ENCODE assay signal across 8 cellular contexts in the genomic region with DNA sequence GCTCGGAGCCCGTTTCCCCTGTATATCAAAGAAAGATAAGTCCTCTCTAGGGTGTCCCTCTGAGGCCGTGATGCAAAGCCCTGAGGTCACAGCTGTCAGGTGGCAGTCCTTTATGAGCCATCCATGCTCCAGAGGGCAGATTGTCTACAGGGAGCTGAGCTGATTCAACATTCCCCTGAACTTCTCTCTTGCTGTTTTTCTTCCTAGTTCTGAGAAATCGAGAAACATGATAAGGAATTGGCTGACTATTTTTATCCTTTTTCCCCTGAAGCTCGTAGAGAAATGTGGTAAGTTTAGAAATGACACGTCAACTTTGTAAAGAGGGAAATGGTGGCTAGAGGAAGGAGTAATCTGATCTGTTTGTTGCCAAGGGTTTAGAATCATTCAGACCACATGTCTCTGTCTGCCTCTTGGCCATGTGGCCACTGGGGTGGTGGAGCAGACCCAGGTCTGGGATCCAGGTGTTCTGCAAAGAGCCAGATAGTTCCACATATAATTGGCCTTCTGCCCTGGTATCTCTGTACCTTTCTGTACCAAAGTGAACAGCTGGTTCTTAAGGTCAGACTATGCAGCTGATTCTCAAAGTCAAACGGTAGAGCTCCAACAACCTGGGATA. TPM values are rescaled to one million over a fixed set of nuclear protein-coding genes. Genes with fewer than 3 reads are reported as not detected.
DNase-seq lines count a peak whose midpoint lies in the region; ATAC-seq lines count a peak whose summit lies in the region.

No MANE protein-coding gene starts in this region.

- peaks cover 0 to 47% (median 24%) of the 10 kb centered on the region in 11 experiments; a peak in 19 of 22 replicates for H3K36me3 ChIP-seq in BLaER1 treated with 17β-estradiol and CSF1 and Interleukin-3, amounts not matched to agents 10 nM and 100 nM

- peak overlapping the region; percentile 1 to 95 (median 25); a peak in 16 of 20 replicates for H3K4me3 ChIP-seq in BLaER1 treated with 17β-estradiol and CSF1 and Interleukin-3, amounts not matched to agents 10 nM and 100 nM

- H3K4me1 Mint-ChIP-seq in activated T-helper 2 cell treated with anti-CD3 and anti-CD28 coated beads, Interferon-gamma antibody, Interleukin-2, Interleukin-4, amounts not matched to agents 10 μg/mL and 5 μg/mL and 100 μg/mL, durations not matched to agents 14 hours and 24 hours and 36 hours (ENCODE audit: low read depth): peaks cover 59% of the 10 kb centered on the region
- H3K4me1 Mint-ChIP-seq in naive B cell: peaks cover 18 to 31% (median 31%) of the 10 kb centered on the region in 3 donors

- H3K9ac ChIP-seq in BLaER1 treated with 17β-estradiol and CSF1 and Interleukin-3, amounts not matched to agents 10 nM and 100 nM: peak overlapping the region; percentile 63 to 98 (median 73)

- H3K4me3 Mint-ChIP-seq in activated T-helper 2 cell treated with anti-CD3 and anti-CD28 coated beads, Interferon-gamma antibody, Interleukin-2, Interleukin-4, amounts not matched to agents 10 μg/mL and 5 μg/mL and 100 μg/mL, durations not matched to agents 14 hours and 24 hours and 36 hours (ENCODE audit: low read depth): peak overlapping the region; percentile 71
- peak overlapping the region in 2 of 8 donors; percentile 4 to 72 for H3K4me3 Mint-ChIP-seq in naive B cell

- peak overlapping the region; percentile 78 to 98 (median 89) for H3K4me2 ChIP-seq in BLaER1 treated with 17β-estradiol and CSF1 and Interleukin-3, amounts not matched to agents 10 nM and 100 nM

- ATAC-seq in naive B cell (ENCODE audit: low read depth in 2 of 2) (no peak), HG03280 (IDR thresholded peaks at IDR 0.05; ENCODE audit: unreplicated experiment) (no peak)

- H3K9me3 ChIP-seq in BLaER1 treated with 17β-estradiol and CSF1 and Interleukin-3, amounts not matched to agents 10 nM and 100 nM (replicated peaks in 1 of 11): no peaks in the 10 kb centered on the region; a peak in 3 of 22 replicates

- DNase-seq in HUDEP-2 (lab: John Stamatoyannopoulos, UW; ENCODE audit: unreplicated experiment in 76 of 76) (peak in 68 of 76 experiments; percentile 8 to 80 (median 45)), naive B cell (no peak), islet precursor cell (no peak), T-helper 9 cell (no peak)
- DNase-seq in activated T-helper 2 cell treated with anti-CD3 and anti-CD28 coated beads, Interferon-gamma antibody, Interleukin-2, Interleukin-4, amounts not matched to agents 10 μg/mL and 5 μg/mL and 100 μg/mL, durations not matched to agents 14 hours and 24 hours and 36 hours (ENCODE audit: low spot score): peak; percentile 32
- DNase-seq in stimulated activated naive CD4-positive, alpha-beta T cell (lab: John Stamatoyannopoulos, UW): no peak

- no peaks in the 10 kb centered on the region for H3K9me3 Mint-ChIP-seq in activated T-helper 2 cell treated with anti-CD3 and anti-CD28 coated beads, Interferon-gamma antibody, Interleukin-2, Interleukin-4, amounts not matched to agents 10 μg/mL and 5 μg/mL and 100 μg/mL, durations not matched to agents 14 hours and 24 hours and 36 hours
- no peaks in the 10 kb centered on the region for H3K9me3 Mint-ChIP-seq in naive B cell

- peaks cover 68 to 88% (median 80%) of the 10 kb centered on the region in 10 experiments for H3K4me1 ChIP-seq in BLaER1 treated with 17β-estradiol and CSF1 and Interleukin-3, amounts not matched to agents 10 nM and 100 nM

- peaks cover 0 to 5% (median 0%) of the 10 kb centered on the region in 11 experiments; a peak in 4 of 22 replicates for H4K20me1 ChIP-seq in BLaER1 treated with 17β-estradiol and CSF1 and Interleukin-3, amounts not matched to agents 10 nM and 100 nM

- peak overlapping the region; percentile 75 to 97 (median 88) for H3K27ac ChIP-seq in BLaER1 treated with 17β-estradiol and CSF1 and Interleukin-3, amounts not matched to agents 10 nM and 100 nM

- intact Hi-C loops in activated T-helper 2 cell treated with anti-CD3 and anti-CD28 coated beads, Interferon-gamma antibody, Interleukin-2, Interleukin-4, amounts not matched to agents 10 μg/mL and 5 μg/mL and 100 μg/mL, durations not matched to agents 14 hours and 24 hours and 36 hours (cut with micrococcal nuclease): loop anchor here (1.0 to 10.0 kb wide), 4 partner anchors 71 to 845 kb away; partner anchors contain the start of gene RAP1GAP2

- peaks cover 68% of the 10 kb centered on the region for H3K36me3 Mint-ChIP-seq in activated T-helper 2 cell treated with anti-CD3 and anti-CD28 coated beads, Interferon-gamma antibody, Interleukin-2, Interleukin-4, amounts not matched to agents 10 μg/mL and 5 μg/mL and 100 μg/mL, durations not matched to agents 14 hours and 24 hours and 36 hours (ENCODE audit: low read depth)
- no peaks in the 10 kb centered on the region for H3K36me3 Mint-ChIP-seq in naive B cell

- H3K27me3 Mint-ChIP-seq in activated T-helper 2 cell treated with anti-CD3 and anti-CD28 coated beads, Interferon-gamma antibody, Interleukin-2, Interleukin-4, amounts not matched to agents 10 μg/mL and 5 μg/mL and 100 μg/mL, durations not matched to agents 14 hours and 24 hours and 36 hours (ENCODE audit: low read depth): no peaks in the 10 kb centered on the region
- no peaks in the 10 kb centered on the region for H3K27me3 Mint-ChIP-seq in naive B cell

- H3K27ac Mint-ChIP-seq in activated T-helper 2 cell treated with anti-CD3 and anti-CD28 coated beads, Interferon-gamma antibody, Interleukin-2, Interleukin-4, amounts not matched to agents 10 μg/mL and 5 μg/mL and 100 μg/mL, durations not matched to agents 14 hours and 24 hours and 36 hours: peak overlapping the region; percentile 97
- H3K27ac Mint-ChIP-seq in naive B cell: peak overlapping the region in 4 of 6 donors; percentile 3 to 76 (median 45)

- no peaks in the 10 kb centered on the region for H3K27me3 ChIP-seq in BLaER1 treated with 17β-estradiol and CSF1 and Interleukin-3, amounts not matched to agents 10 nM and 100 nM

RNA-seq across cellular contexts. Expression of gene CTNS, which starts 3.5 kb away (rescaled TPM):
- 46.6 and 47.9 TPM in 2 replicates for total RNA-seq in activated T-helper 2 cell treated with anti-CD3 and anti-CD28 coated beads, Interferon-gamma antibody, Interleukin-2, Interleukin-4, amounts not matched to agents 10 μg/mL and 5 μg/mL and 100 μg/mL, durations not matched to agents 14 hours and 24 hours and 36 hours
- polyA plus RNA-seq in naive B cell (ENCODE audit: low read depth in 6 of 6): 10 to 100 TPM in 3 of 6 donors, 1 to 10 TPM in 3; 9.2 to 14.5 (median 10.2) TPM

RNA-seq across cellular contexts. Expression of gene SHPK, which starts 4.0 kb away (rescaled TPM):
- total RNA-seq in activated T-helper 2 cell treated with anti-CD3 and anti-CD28 coated beads, Interferon-gamma antibody, Interleukin-2, Interleukin-4, amounts not matched to agents 10 μg/mL and 5 μg/mL and 100 μg/mL, durations not matched to agents 14 hours and 24 hours and 36 hours: 19.5 and 19.7 TPM in 2 replicates
- polyA plus RNA-seq in naive B cell (ENCODE audit: low read depth in 6 of 6): 1 to 10 TPM; 4.3 to 8.4 (median 6.6) TPM

RNA-seq across cellular contexts. Expression of gene TAX1BP3, which starts 28.3 kb away (rescaled TPM):
- total RNA-seq in activated T-helper 2 cell treated with anti-CD3 and anti-CD28 coated beads, Interferon-gamma antibody, Interleukin-2, Interleukin-4, amounts not matched to agents 10 μg/mL and 5 μg/mL and 100 μg/mL, durations not matched to agents 14 hours and 24 hours and 36 hours: 39.0 and 40.9 TPM in 2 replicates
- polyA plus RNA-seq in naive B cell (ENCODE audit: low read depth in 6 of 6): 10 to 100 TPM; 37.1 to 56.5 (median 45.1) TPM

RNA-seq across cellular contexts. Expression of gene EMC6, which starts 28.5 kb away (rescaled TPM):
- total RNA-seq in activated T-helper 2 cell treated with anti-CD3 and anti-CD28 coated beads, Interferon-gamma antibody, Interleukin-2, Interleukin-4, amounts not matched to agents 10 μg/mL and 5 μg/mL and 100 μg/mL, durations not matched to agents 14 hours and 24 hours and 36 hours: 61.7 and 64.9 TPM in 2 replicates
- 10 to 100 TPM; 38.9 to 83.4 (median 55.2) TPM for polyA plus RNA-seq in naive B cell (ENCODE audit: low read depth in 6 of 6)

RNA-seq across cellular contexts. Expression of gene TRPV1, which starts 30.9 kb away (rescaled TPM):
- total RNA-seq in activated T-helper 2 cell treated with anti-CD3 and anti-CD28 coated beads, Interferon-gamma antibody, Interleukin-2, Interleukin-4, amounts not matched to agents 10 μg/mL and 5 μg/mL and 100 μg/mL, durations not matched to agents 14 hours and 24 hours and 36 hours: 6.1 and 6.8 TPM in 2 replicates
- polyA plus RNA-seq in naive B cell (ENCODE audit: low read depth in 6 of 6): 1 to 10 TPM in 1 of 6 donors, under 1 TPM in 3, not detected in 2; 0.13 to 1.2 (median 0.52) TPM

Comparison
In these comparisons a context has a peak if more than half of its experiments do, and no peak if none do; other contexts are left out.
1. DNase-seq: peak in HUDEP-2 (68 of 76) and activated T-helper 2 cell treated with anti-CD3 and anti-CD28 coated beads, Interferon-gamma antibody, Interleukin-2, Interleukin-4, amounts not matched to agents 10 μg/mL and 5 μg/mL and 100 μg/mL, durations not matched to agents 14 hours and 24 hours and 36 hours (single experiment); none in naive B cell (single experiment), islet precursor cell (single experiment), stimulated activated naive CD4-positive, alpha-beta T cell (0 of 6) and T-helper 9 cell (single experiment).